In genomic region chrX:153794897-153795816, GRCh38 we compare ENCODE assay signal across 8 cellular contexts. TPM values are rescaled to one million over a fixed set of nuclear protein-coding genes. Genes with fewer than 3 reads are reported as not detected.
DNase-seq lines count a peak whose midpoint lies in the region; ATAC-seq lines count a peak whose summit lies in the region.

No MANE protein-coding gene starts in this region.

- peak overlapping the region; percentile 78 for H3K4me3 ChIP-seq in effector memory CD4-positive, alpha-beta T cell (ENCODE audit: insufficient read depth, low read depth, low read length, poor library complexity, severe bottlenecking)

- no peaks in the 10 kb centered on the region for H3K27me3 ChIP-seq in effector memory CD4-positive, alpha-beta T cell (replicated peaks; ENCODE audit: control insufficient read depth, insufficient read depth, low read length, poor library complexity, severe bottlenecking)

- peaks cover 0 to 7% of the 10 kb centered on the region in 2 donors for H3K36me3 Mint-ChIP-seq in naive B cell

- peak; percentile 18 for DNase-seq in RKO (ENCODE audit: low spot score)
- DNase-seq in effector memory CD4-positive, alpha-beta T cell, result no peak
- DNase-seq in naive B cell, result no peak
- DNase-seq in NCI-H146 treated with DMSO at 0.1 percent for 48 hours (lab: John Stamatoyannopoulos, UW; ENCODE audit: unreplicated experiment), result no peak
- no peak for DNase-seq in DMS153 treated with DMSO at 0.1 percent for 48 hours (lab: John Stamatoyannopoulos, UW; ENCODE audit: unreplicated experiment)

- no peaks in the 10 kb centered on the region for H3K9me3 ChIP-seq in effector memory CD4-positive, alpha-beta T cell (ENCODE audit: control insufficient read depth, low read length)

- H3K4me1 Mint-ChIP-seq in naive B cell, result peaks cover 20 to 30% (median 21%) of the 10 kb centered on the region in 3 donors

- H3K27ac ChIP-seq in effector memory CD4-positive, alpha-beta T cell (ENCODE audit: insufficient read depth, low read length, poor library complexity, severe bottlenecking), result peak overlapping the region; percentile 80

- H3K4me1 ChIP-seq in effector memory CD4-positive, alpha-beta T cell (ENCODE audit: control insufficient read depth, insufficient read depth, low read length, poor library complexity, severe bottlenecking), result peaks cover 18% of the 10 kb centered on the region

- H3K4me3 Mint-ChIP-seq in naive B cell, result peak overlapping the region; percentile 84 to 98 (median 92)

- H3K9me3 Mint-ChIP-seq in naive B cell, result peaks cover 0 to 5% (median 0%) of the 10 kb centered on the region in 7 donors

- peaks cover 13% of the 10 kb centered on the region for H3K36me3 ChIP-seq in effector memory CD4-positive, alpha-beta T cell (ENCODE audit: control insufficient read depth, insufficient read depth, low read length)

- H3K27ac Mint-ChIP-seq in naive B cell, result peak overlapping the region in 3 of 6 donors; percentile 50 to 96 (median 93)

- no peaks in the 10 kb centered on the region for H3K27me3 Mint-ChIP-seq in naive B cell

- ATAC-seq in GM18511 (IDR thresholded peaks at IDR 0.05; ENCODE audit: unreplicated experiment) (peak; percentile 4), naive B cell (ENCODE audit: low read depth in 2 of 2) (no peak), GM18520 (IDR thresholded peaks at IDR 0.05; ENCODE audit: unreplicated experiment) (no peak), GM18498 (IDR thresholded peaks at IDR 0.05; ENCODE audit: unreplicated experiment) (no peak)

RNA-seq across cellular contexts. Expression of gene SSR4, which starts 0.7 kb away (rescaled TPM):
- 100 to 1,000 TPM; 308 to 413 (median 364) TPM for polyA plus RNA-seq in naive B cell (ENCODE audit: low read depth in 6 of 6)

RNA-seq across cellular contexts. Expression of gene IDH3G, which starts 1.0 kb away (rescaled TPM):
- 100 to 1,000 TPM in 1 of 6 donors, 10 to 100 TPM in 5; 78.9 to 112 (median 94.3) TPM for polyA plus RNA-seq in naive B cell (ENCODE audit: low read depth in 6 of 6)

RNA-seq across cellular contexts. Expression of gene SRPK3, which starts 14.3 kb away (rescaled TPM):
- under 1 TPM in 1 of 6 donors, not detected in 5; 0.08 TPM for polyA plus RNA-seq in naive B cell (ENCODE audit: low read depth in 6 of 6)

RNA-seq across cellular contexts. Expression of gene PLXNB3, which starts 31.1 kb away (rescaled TPM):
- under 1 TPM in 1 of 6 donors, not detected in 5; 0.71 TPM for polyA plus RNA-seq in naive B cell (ENCODE audit: low read depth in 6 of 6)

RNA-seq across cellular contexts. Expression of gene PDZD4, which starts 35.2 kb away (rescaled TPM):
- polyA plus RNA-seq in naive B cell (ENCODE audit: low read depth in 6 of 6), result under 1 TPM in 1 of 6 donors, not detected in 5; 0.38 TPM
